Comparison of ENCODE assay signal across 10 cellular contexts in the genomic region with DNA sequence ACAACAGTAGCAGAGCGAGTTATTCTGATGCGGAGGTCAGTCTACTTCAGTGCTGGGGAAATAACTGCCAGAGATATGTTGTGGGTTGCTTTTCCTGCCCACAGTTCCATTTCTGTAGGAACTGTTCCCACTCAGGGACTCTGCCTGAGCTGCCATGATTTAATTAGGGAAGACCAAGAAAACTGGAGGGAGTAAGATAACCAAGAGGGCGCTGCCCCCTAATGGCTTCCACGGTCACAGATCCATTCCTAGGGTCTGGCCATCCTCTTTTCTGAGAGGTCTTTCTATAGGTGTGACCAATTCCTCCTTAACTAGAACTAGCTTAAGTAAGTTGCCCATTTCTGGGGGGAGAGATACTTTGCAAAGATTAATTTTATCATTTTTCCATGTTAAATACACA.
A peak's percentile ranks its signal among the peaks of the same experiment; 100 is the strongest.
DNase-seq lines count a peak whose midpoint lies in the region; ATAC-seq, FAIRE-seq and TF ChIP-seq lines count a peak whose summit lies in the region.
"Had no signal": no experiment of that assay in that cellular context is flagged by ENCODE, and none has a peak within 500 bp of the region (broad histone marks: within the 10 kb centered on the region; RNA-seq: fewer than 3 reads in every experiment).

No MANE protein-coding gene starts in this region.

- TF ChIP-seq POLR2A in gastroesophageal sphincter (IDR thresholded peaks at IDR 0.05) = no peak

- no peaks in the 10 kb centered on the region for H3K9me3 Mint-ChIP-seq in activated CD8-positive, alpha-beta T cell treated with anti-CD3 and anti-CD28 coated beads for 36 hours
- no peaks in the 10 kb centered on the region for H3K9me3 Mint-ChIP-seq in activated T-helper 17 cell treated with anti-CD3 and anti-CD28 coated beads, Interleukin-2, amount 50 U/mL, for 72 hours
- H3K9me3 Mint-ChIP-seq: activated CD4-positive, alpha-beta memory T cell treated with anti-CD3 and anti-CD28 coated beads for 36 hours had no signal

- no peak overlapping the region for H3K27ac Mint-ChIP-seq in activated CD8-positive, alpha-beta T cell treated with anti-CD3 and anti-CD28 coated beads for 36 hours
- H3K27ac Mint-ChIP-seq in activated T-helper 17 cell treated with anti-CD3 and anti-CD28 coated beads, Interleukin-2, amount 50 U/mL, for 72 hours = no peak overlapping the region
- H3K27ac Mint-ChIP-seq: activated CD4-positive, alpha-beta memory T cell treated with anti-CD3 and anti-CD28 coated beads for 36 hours had no signal

- dilution Hi-C loops in keratinocyte (cut with MboI; ENCODE audit: extremely low pct_ligation_motif_present, low sequenced_read_pairs) = loop anchor here (25.0 kb wide), 1 partner anchor 109 kb away; no protein-coding TSS in a partner anchor

- CTCF ChIA-PET in activated CD8-positive, alpha-beta T cell treated with anti-CD3 and anti-CD28 coated beads for 36 hours (lab: Charles Lee) = interaction anchor here (1.2 to 4.0 kb wide), 3 partner anchors 122 to 511 kb away, joined by 3 to 37 read pairs (median 3); a partner anchor contains a TSS

- H3K4me3 ChIP-seq in KMS-11 (IDR thresholded peaks at IDR 0.05; ENCODE audit: insufficient read depth, low read depth, low read length) (no peak overlapping the region), keratinocyte (ENCODE audit: control insufficient read depth in 2 of 3, extremely low read depth in 1 of 3, insufficient read depth in 2 of 3, low read depth in 1 of 3, low read length in 3 of 3) (no peak overlapping the region), gastroesophageal sphincter (no peak overlapping the region)

- peak; percentile 29 for FAIRE-seq in keratinocyte (lab: Jason Lieb, UNC)
- FAIRE-seq: GM18507 had no signal

- H3K4me3 Mint-ChIP-seq in activated CD8-positive, alpha-beta T cell treated with anti-CD3 and anti-CD28 coated beads for 36 hours = no peak overlapping the region
- no peak overlapping the region for H3K4me3 Mint-ChIP-seq in activated T-helper 17 cell treated with anti-CD3 and anti-CD28 coated beads, Interleukin-2, amount 50 U/mL, for 72 hours
- H3K4me3 Mint-ChIP-seq: activated CD4-positive, alpha-beta memory T cell treated with anti-CD3 and anti-CD28 coated beads for 36 hours had no signal

- H3K36me3 Mint-ChIP-seq in activated CD8-positive, alpha-beta T cell treated with anti-CD3 and anti-CD28 coated beads for 36 hours (ENCODE audit: low read depth) = no peaks in the 10 kb centered on the region
- H3K36me3 Mint-ChIP-seq in activated T-helper 17 cell treated with anti-CD3 and anti-CD28 coated beads, Interleukin-2, amount 50 U/mL, for 72 hours (ENCODE audit: low read depth) = no peaks in the 10 kb centered on the region
- H3K36me3 Mint-ChIP-seq: activated CD4-positive, alpha-beta memory T cell treated with anti-CD3 and anti-CD28 coated beads for 36 hours had no signal

- WGBS in gastroesophageal sphincter (ENCODE audit: low coverage in 1 of 2), 2 donors = 17 to 74% methylated on average over 1 to 4 of the region's 4 CpGs

- intact Hi-C loops in activated CD8-positive, alpha-beta T cell treated with anti-CD3 and anti-CD28 coated beads for 36 hours (cut with micrococcal nuclease) = loop anchor here (5.0 kb wide), 1 partner anchor 494 kb away; no protein-coding TSS in a partner anchor

- H3K4me1 ChIP-seq in KMS-11 (ENCODE audit: low read depth, poor library complexity, severe bottlenecking) = peaks cover 25% of the 10 kb centered on the region
- no peaks in the 10 kb centered on the region for H3K4me1 ChIP-seq in keratinocyte (ENCODE audit: control insufficient read depth, extremely low read depth, insufficient read depth, low read length)
- peaks cover 0 to 8% (median 0%) of the 10 kb centered on the region in 3 donors for H3K4me1 ChIP-seq in gastroesophageal sphincter

- no peaks in the 10 kb centered on the region for H4K20me1 ChIP-seq in KMS-11 (ENCODE audit: insufficient read depth)
- no peaks in the 10 kb centered on the region for H4K20me1 ChIP-seq in keratinocyte (ENCODE audit: control insufficient read depth, extremely low read depth, insufficient read depth, low read length)

- H3K36me3 ChIP-seq in KMS-11 (ENCODE audit: insufficient read depth) (no peaks in the 10 kb centered on the region), keratinocyte (ENCODE audit: control insufficient read depth in 2 of 2, extremely low read depth in 1 of 2, insufficient read depth in 2 of 2, low read length in 2 of 2) (no peaks in the 10 kb centered on the region), gastroesophageal sphincter (no peaks in the 10 kb centered on the region)

- H3K79me2 ChIP-seq in KMS-11 (ENCODE audit: insufficient read depth, low read depth) = no peaks in the 10 kb centered on the region
- no peaks in the 10 kb centered on the region for H3K79me2 ChIP-seq in keratinocyte (ENCODE audit: control insufficient read depth, insufficient read depth, low read length)

- DNase-seq in COLO668 (lab: John Stamatoyannopoulos, UW; ENCODE audit: unreplicated experiment) = peak; percentile 44
- DNase-seq in keratinocyte (ENCODE audit: low read depth, low spot score) = no peak
- no peak for DNase-seq in activated CD8-positive, alpha-beta T cell treated with anti-CD3 and anti-CD28 coated beads for 36 hours
- no peak for DNase-seq in omental fat pad (ENCODE audit: low spot score)
- DNase-seq: activated CD4-positive, alpha-beta memory T cell treated with anti-CD3 and anti-CD28 coated beads for 36 hours had no signal

- no peak overlapping the region for H3K9ac ChIP-seq in KMS-11
- no peak overlapping the region for H3K9ac ChIP-seq in keratinocyte (ENCODE audit: control insufficient read depth, extremely low read depth, insufficient read depth, low read length)

- TF ChIP-seq EP300 in gastroesophageal sphincter (IDR thresholded peaks at IDR 0.05) = no peak

- H3K27ac ChIP-seq in KMS-11 = no peak overlapping the region
- no peak overlapping the region for H3K27ac ChIP-seq in keratinocyte (ENCODE audit: control insufficient read depth, insufficient read depth, low read length)
- H3K27ac ChIP-seq in gastroesophageal sphincter = no peak overlapping the region

- peaks cover 11% of the 10 kb centered on the region for H3K27me3 Mint-ChIP-seq in activated CD8-positive, alpha-beta T cell treated with anti-CD3 and anti-CD28 coated beads for 36 hours
- H3K27me3 Mint-ChIP-seq in activated T-helper 17 cell treated with anti-CD3 and anti-CD28 coated beads, Interleukin-2, amount 50 U/mL, for 72 hours = peaks cover 7% of the 10 kb centered on the region

- ATAC-seq in SK-N-SH treated with all-trans-retinoic acid at 6 μM for 48 hours (peak; percentile 79), gastroesophageal sphincter (no peak), omental fat pad (ENCODE audit: low FRiP score) (no peak)
- no peak for ATAC-seq in activated CD8-positive, alpha-beta T cell treated with anti-CD3 and anti-CD28 coated beads for 36 hours
- ATAC-seq in activated T-helper 17 cell treated with anti-CD3 and anti-CD28 coated beads, Interleukin-2, amount 50 U/mL, for 72 hours (replicated peaks) = no peak

- TF ChIP-seq CTCF in KMS-11 (conservative IDR thresholded peaks at IDR 0.05; ENCODE audit: low read depth, low read length) (peak; percentile 61), keratinocyte (optimal IDR thresholded peaks at IDR 0.05 in 1 of 3, IDR thresholded peaks at IDR 0.05 in 1 of 3, conservative IDR thresholded peaks at IDR 0.05 in 1 of 3; ENCODE audit: extremely low read depth in 1 of 3, insufficient read depth in 2 of 3, low read length in 3 of 3) (peak; percentile 32 to 68 (median 34)), gastroesophageal sphincter (IDR thresholded peaks at IDR 0.05) (peak in 1 of 4 experiments; percentile 25), omental fat pad (IDR thresholded peaks at IDR 0.05) (no peak)
- no peak for TF ChIP-seq CTCF in activated CD8-positive, alpha-beta T cell treated with anti-CD3 and anti-CD28 coated beads for 36 hours (IDR thresholded peaks at IDR 0.05)

- no peak overlapping the region for H2AFZ ChIP-seq in KMS-11 (ENCODE audit: low read depth)
- H2AFZ ChIP-seq in keratinocyte (ENCODE audit: control insufficient read depth, low read length) = no peak overlapping the region

- H3K9me1 ChIP-seq in keratinocyte (ENCODE audit: control insufficient read depth, extremely low read depth, insufficient read depth, low read length) = no peaks in the 10 kb centered on the region

- H3K9me3 ChIP-seq in keratinocyte (ENCODE audit: control insufficient read depth, low read depth, low read length) (no peaks in the 10 kb centered on the region), gastroesophageal sphincter (no peaks in the 10 kb centered on the region)

- H3K27me3 ChIP-seq in KMS-11 (ENCODE audit: insufficient read depth, low read depth) = no peaks in the 10 kb centered on the region
- no peaks in the 10 kb centered on the region for H3K27me3 ChIP-seq in keratinocyte (ENCODE audit: control insufficient read depth, extremely low read depth, insufficient read depth, low read length)
- no peaks in the 10 kb centered on the region for H3K27me3 ChIP-seq in gastroesophageal sphincter

- POLR2A ChIA-PET in activated CD8-positive, alpha-beta T cell treated with anti-CD3 and anti-CD28 coated beads for 36 hours (lab: Charles Lee) = no interaction called here

- H3K4me1 Mint-ChIP-seq in activated CD8-positive, alpha-beta T cell treated with anti-CD3 and anti-CD28 coated beads for 36 hours (ENCODE audit: low read depth) = peaks cover 3% of the 10 kb centered on the region
- no peaks in the 10 kb centered on the region for H3K4me1 Mint-ChIP-seq in activated T-helper 17 cell treated with anti-CD3 and anti-CD28 coated beads, Interleukin-2, amount 50 U/mL, for 72 hours

- no peak overlapping the region for H3K4me2 ChIP-seq in KMS-11
- H3K4me2 ChIP-seq in keratinocyte (ENCODE audit: control insufficient read depth, extremely low read depth, insufficient read depth, low read depth, low read length) = no peak overlapping the region

TF ChIP-seq in SK-N-SH treated with all-trans-retinoic acid at 6 μM for 48 hours, 23 proteins besides CTCF, POLR2A, EP300 and RAD21 (continues in another document):
- no peak for TF ChIP-seq ZFP3 (CRISPR knock-in tag; IDR thresholded peaks at IDR 0.05)
- no peak for TF ChIP-seq ZNF70 (CRISPR knock-in tag; IDR thresholded peaks at IDR 0.05)
- TF ChIP-seq RARB (CRISPR knock-in tag; IDR thresholded peaks at IDR 0.05) = no peak
- TF ChIP-seq, protein P1, sequence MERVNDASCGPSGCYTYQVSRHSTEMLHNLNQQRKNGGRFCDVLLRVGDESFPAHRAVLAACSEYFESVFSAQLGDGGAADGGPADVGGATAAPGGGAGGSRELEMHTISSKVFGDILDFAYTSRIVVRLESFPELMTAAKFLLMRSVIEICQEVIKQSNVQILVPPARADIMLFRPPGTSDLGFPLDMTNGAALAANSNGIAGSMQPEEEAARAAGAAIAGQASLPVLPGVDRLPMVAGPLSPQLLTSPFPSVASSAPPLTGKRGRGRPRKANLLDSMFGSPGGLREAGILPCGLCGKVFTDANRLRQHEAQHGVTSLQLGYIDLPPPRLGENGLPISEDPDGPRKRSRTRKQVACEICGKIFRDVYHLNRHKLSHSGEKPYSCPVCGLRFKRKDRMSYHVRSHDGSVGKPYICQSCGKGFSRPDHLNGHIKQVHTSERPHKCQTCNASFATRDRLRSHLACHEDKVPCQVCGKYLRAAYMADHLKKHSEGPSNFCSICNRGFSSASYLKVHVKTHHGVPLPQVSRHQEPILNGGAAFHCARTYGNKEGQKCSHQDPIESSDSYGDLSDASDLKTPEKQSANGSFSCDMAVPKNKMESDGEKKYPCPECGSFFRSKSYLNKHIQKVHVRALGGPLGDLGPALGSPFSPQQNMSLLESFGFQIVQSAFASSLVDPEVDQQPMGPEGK (CRISPR knock-in tag; IDR thresholded peaks at IDR 0.05; ENCODE audit: borderline replicate concordance) = no peak

Comparison
In these comparisons a context has a peak if more than half of its experiments do, and no peak if none do; other contexts are left out.
1. CTCF ChIP-seq: peak in KMS-11 (single experiment) and keratinocyte (3 of 3); none in activated CD8-positive, alpha-beta T cell treated with anti-CD3 and anti-CD28 coated beads for 36 hours (single experiment) and omental fat pad (0 of 3).